Comparison of ENCODE assay signal across 28 cellular contexts in genomic region chr22:26735019-26735409, GRCh38.
DNase-seq lines count a peak whose midpoint lies in the region; FAIRE-seq and TF ChIP-seq lines count a peak whose summit lies in the region.
"Had no signal": no experiment of that assay in that cellular context is flagged by ENCODE, and none has a peak within 500 bp of the region (broad histone marks: within the 10 kb centered on the region; RNA-seq: fewer than 3 reads in every experiment).

No MANE protein-coding gene starts in this region.

- POLR2A ChIA-PET in H1 (lab: Charles Lee; ENCODE audit: partially characterized antibody), result no interaction called here

- CTCF ChIA-PET in H1 (lab: Charles Lee; ENCODE audit: partially characterized antibody), result interaction anchor here (1.1 to 3.3 kb wide), 3 partner anchors 9 to 61 kb away, joined by 3 to 12 read pairs (median 4); no protein-coding TSS in a partner anchor

- H4K91ac ChIP-seq in H1 (replicated peaks; ENCODE audit: insufficient read length, low read length), result no peak overlapping the region

- peaks cover 2% of the 10 kb centered on the region for H3K27me3 Mint-ChIP-seq in neural progenitor cell (ENCODE audit: insufficient read depth, low read depth)
- H3K27me3 Mint-ChIP-seq: CD4-positive, CD25-positive, alpha-beta regulatory T cell had no signal

- H3K9ac ChIP-seq in H1 (replicated peaks in 1 of 4; ENCODE audit: extremely low read depth in 1 of 4, low read depth in 3 of 4, low read length in 3 of 4), result no peak overlapping the region
- no peak overlapping the region for H3K9ac ChIP-seq in neural progenitor cell
- H3K9ac ChIP-seq: BLaER1, GM23248 had no signal

- no peaks in the 10 kb centered on the region for H3F3A ChIP-seq in neural progenitor cell (ENCODE audit: low read depth)

- H3K4me1 ChIP-seq in SJCRH30 (no peaks in the 10 kb centered on the region; the same call in 1 of the 2 replicates), H1 (replicated peaks in 1 of 4; ENCODE audit: control insufficient read depth in 3 of 4, insufficient read depth in 4 of 4, low read length in 3 of 4) (peaks cover 0 to 9% (median 1%) of the 10 kb centered on the region in 4 experiments; a peak in 3 of 7 replicates), left ventricle myocardium inferior (peaks cover 9% of the 10 kb centered on the region), neural progenitor cell (peaks cover 15% of the 10 kb centered on the region)
- H3K4me1 ChIP-seq: BLaER1, HAP-1 had no signal

- no peak overlapping the region for H3K4me3 ChIP-seq in SJCRH30
- no peak overlapping the region for H3K4me3 ChIP-seq in H1 (ENCODE audit: extremely low read depth in 1 of 4, insufficient read depth in 2 of 4, low read depth in 3 of 4, low read length in 4 of 4)
- H3K4me3 ChIP-seq in left ventricle myocardium inferior, result no peak overlapping the region
- no peak overlapping the region for H3K4me3 ChIP-seq in neural progenitor cell
- H3K4me3 ChIP-seq: BLaER1, GM23248, HAP-1 had no signal

- no peak overlapping the region for H3K4ac ChIP-seq in H1 (replicated peaks; ENCODE audit: insufficient read length, low read depth, low read length)

- H2AK5ac ChIP-seq in H1 (ENCODE audit: low read depth, low read length), result no peak overlapping the region

- peaks cover 12% of the 10 kb centered on the region for H3K9me3 Mint-ChIP-seq in neural progenitor cell
- H3K9me3 Mint-ChIP-seq: HFFc6 had no signal

- H3K9me3 ChIP-seq in SJCRH30 (replicated peaks), result no peaks in the 10 kb centered on the region
- H3K9me3 ChIP-seq in H1 (ENCODE audit: insufficient read depth in 2 of 2, low read depth in 1 of 2, low read length in 1 of 2), result no peaks in the 10 kb centered on the region
- no peaks in the 10 kb centered on the region for H3K9me3 ChIP-seq in left ventricle myocardium inferior (replicated peaks)
- H3K9me3 ChIP-seq in neural progenitor cell (ENCODE audit: low read depth), result no peaks in the 10 kb centered on the region
- H3K9me3 ChIP-seq: BLaER1, HAP-1 had no signal

- DNase-seq in SJCRH30, result peak; percentile 26 to 28
- DNase-seq in H1 (ENCODE audit: low read depth in 1 of 2, low spot score in 2 of 2), result no peak
- DNase-seq in left ventricle myocardium inferior, result peak; percentile 22
- DNase-seq in neural progenitor cell (ENCODE audit: low spot score), result no peak
- no peak for DNase-seq in stimulated activated CD4-positive, alpha-beta T cell treated with anti-CD3 and anti-CD28 coated beads, Interleukin-12 subunit alpha, Interleukin-12 subunit beta, amount 100 ng/mL, for 4 hours
- no peak for DNase-seq in GM13976 (ENCODE audit: low spot score)
- no peak for DNase-seq in cerebellar cortex (ENCODE audit: low spot score)
- DNase-seq in RKO (ENCODE audit: low spot score), result no peak
- DNase-seq: CD4-positive, CD25-positive, alpha-beta regulatory T cell; DMS153; DND-41; GM23248; HFFc6; Karpas-422; NCI-H1092; NCI-H1417 treated with DMSO at 0.1 percent for 48 hours; NCI-H1694 treated with DMSO at 0.1 percent for 48 hours; NCI-H2081; NCI-H2227 treated with DMSO at 0.1 percent for 48 hours; NCI-H69; SIG-M5 had no signal

- H3K36me3 ChIP-seq in SJCRH30 (no peaks in the 10 kb centered on the region), H1 (ENCODE audit: control insufficient read depth in 2 of 4, insufficient read depth in 4 of 4, low read length in 3 of 4) (no peaks in the 10 kb centered on the region), left ventricle myocardium inferior (peaks cover 5% of the 10 kb centered on the region), neural progenitor cell (no peaks in the 10 kb centered on the region)
- H3K36me3 ChIP-seq: HAP-1 had no signal

- TF ChIP-seq EP300 in H1 (IDR thresholded peaks at IDR 0.05; ENCODE audit: borderline replicate concordance in 1 of 2, low read depth in 2 of 2, low read length in 2 of 2), result no peak

- H4K8ac ChIP-seq in H1 (ENCODE audit: extremely low read depth, insufficient read depth, low read length), result no peak overlapping the region

- intact Hi-C loops in left ventricle myocardium inferior (cut with micrococcal nuclease), result no loop called here

- H3K23ac ChIP-seq in H1 (ENCODE audit: insufficient read length), result no peak overlapping the region

- no peak for TF ChIP-seq RAD21 in H1 (IDR thresholded peaks at IDR 0.05 in 1 of 2, conservative IDR thresholded peaks at IDR 0.05 in 1 of 2; ENCODE audit: low read depth in 2 of 2, low read length in 2 of 2)

- H3K36me3 Mint-ChIP-seq in neural progenitor cell, result peaks cover 12% of the 10 kb centered on the region

- H3K27ac ChIP-seq in SJCRH30, result no peak overlapping the region
- no peak overlapping the region for H3K27ac ChIP-seq in H1 (ENCODE audit: low read depth, low read length)
- H3K27ac ChIP-seq in left ventricle myocardium inferior (replicated peaks), result peak overlapping the region; percentile 44
- no peak overlapping the region for H3K27ac ChIP-seq in neural progenitor cell
- H3K27ac ChIP-seq: BLaER1, GM23248, RWPE1 had no signal

- H2BK12ac ChIP-seq in H1 (ENCODE audit: low read depth, low read length), result no peak overlapping the region

- H4K5ac ChIP-seq in H1 (ENCODE audit: insufficient read length, low read depth, low read length), result no peak overlapping the region

- 81% methylated on average over 3 of the region's 3 CpGs; no CpG with 5 or more reads in 1 of the 2 experiments for WGBS in H1 (ENCODE audit: extremely low coverage in 1 of 2, insufficient coverage in 1 of 2, insufficient read length in 1 of 2, insufficient replicate concordance in 2 of 2, low coverage in 1 of 2, low lambda C conversion rate in 2 of 2, missing lambda C conversion rate in 1 of 2), 2 experiments

- H3K27me3 ChIP-seq in SJCRH30, result no peaks in the 10 kb centered on the region
- H3K27me3 ChIP-seq in H1 (replicated peaks in 1 of 4; ENCODE audit: control insufficient read depth in 3 of 4, extremely low read depth in 1 of 4, insufficient read depth in 3 of 4, low read length in 3 of 4), result no peaks in the 10 kb centered on the region
- H3K27me3 ChIP-seq in left ventricle myocardium inferior (ENCODE audit: low read depth), result no peaks in the 10 kb centered on the region
- H3K27me3 ChIP-seq in neural progenitor cell, result no peaks in the 10 kb centered on the region
- H3K27me3 ChIP-seq: BLaER1 had no signal

- H2BK5ac ChIP-seq in H1 (ENCODE audit: low read depth, low read length), result no peak overlapping the region

- peak overlapping the region; percentile 48 for H3K27ac Mint-ChIP-seq in neural progenitor cell
- H3K27ac Mint-ChIP-seq: HFFc6 had no signal

- no peak overlapping the region for H2BK15ac ChIP-seq in H1 (ENCODE audit: low read length)

- H2AFZ ChIP-seq in H1 (ENCODE audit: low read length) (no peak overlapping the region), neural progenitor cell (replicated peaks) (no peak overlapping the region)
- H2AFZ ChIP-seq: GM23248 had no signal

- H3K18ac ChIP-seq in H1 (ENCODE audit: extremely low read depth, low read length), result no peak overlapping the region

- TF ChIP-seq CTCF in H1 (IDR thresholded peaks at IDR 0.05; ENCODE audit: control extremely low read depth in 1 of 3, insufficient read depth in 1 of 3, low read depth in 1 of 3, low read length in 3 of 3) (no peak), left ventricle myocardium inferior (IDR thresholded peaks at IDR 0.05; ENCODE audit: borderline replicate concordance) (no peak), neural progenitor cell (IDR thresholded peaks at IDR 0.05) (no peak), GM13976 (IDR thresholded peaks at IDR 0.05; ENCODE audit: borderline replicate concordance, control extremely low read depth, extremely low read depth, insufficient read depth, missing control alignments) (no peak)

- H3K4me1 Mint-ChIP-seq in neural progenitor cell, result peaks cover 15% of the 10 kb centered on the region

- H3K79me1 ChIP-seq in H1 (ENCODE audit: low read depth, low read length), result no peaks in the 10 kb centered on the region

- H3K23me2 ChIP-seq in H1 (ENCODE audit: low read depth, low read length), result no peaks in the 10 kb centered on the region; the same call in 1 of the 2 replicates

- in situ Hi-C loops in GM13976 (cut with MboI; ENCODE audit: low sequenced_read_pairs, unreplicated experiment), result no loop called here

- H3K4me3 Mint-ChIP-seq in neural progenitor cell, result no peak overlapping the region
- H3K4me3 Mint-ChIP-seq: CD4-positive, CD25-positive, alpha-beta regulatory T cell; HFFc6 had no signal

- no peak overlapping the region for H2BK120ac ChIP-seq in H1 (replicated peaks; ENCODE audit: low read depth, low read length)

- H3K79me2 ChIP-seq in H1 (ENCODE audit: control insufficient read depth in 1 of 2, insufficient read depth in 2 of 2, low read length in 2 of 2), result no peaks in the 10 kb centered on the region
- no peaks in the 10 kb centered on the region for H3K79me2 ChIP-seq in neural progenitor cell (ENCODE audit: low read depth)

- H3K4me2 ChIP-seq in H1 (ENCODE audit: insufficient read depth in 1 of 2, low read depth in 2 of 2, low read length in 2 of 2) (no peak overlapping the region), neural progenitor cell (no peak overlapping the region)
- H3K4me2 ChIP-seq: BLaER1 had no signal

- TF ChIP-seq POLR2A in H1 (IDR thresholded peaks at IDR 0.05; ENCODE audit: control extremely low read depth in 1 of 2, low read depth in 2 of 2, low read length in 2 of 2), result no peak

- no peak overlapping the region for H3K56ac ChIP-seq in H1 (replicated peaks; ENCODE audit: insufficient read length, low read depth, low read length)

- 0 out of 2 replicates have a peak overlapping the region, but pooled peaks have one; percentile 25 for H2BK20ac ChIP-seq in H1 (ENCODE audit: low read length)

- no peak for FAIRE-seq in H1 (lab: Jason Lieb, UNC)
- FAIRE-seq: A204.1, GM12892, GM19239, HepG2 had no signal

- peaks cover 0 to 1% of the 10 kb centered on the region in 2 experiments for H4K20me1 ChIP-seq in H1 (replicated peaks in 1 of 2; ENCODE audit: control insufficient read depth in 1 of 2, insufficient read depth in 2 of 2, low read length in 2 of 2)
- no peaks in the 10 kb centered on the region for H4K20me1 ChIP-seq in neural progenitor cell (ENCODE audit: low read depth)
- H4K20me1 ChIP-seq: BLaER1 had no signal

- no peak overlapping the region for H3K14ac ChIP-seq in H1 (ENCODE audit: insufficient read length)

TF ChIP-seq in H1, 55 proteins besides CTCF, POLR2A, EP300 and RAD21:
- TF ChIP-seq SP4 (IDR thresholded peaks at IDR 0.05; ENCODE audit: low read length), result no peak
- TF ChIP-seq, protein P1, sequence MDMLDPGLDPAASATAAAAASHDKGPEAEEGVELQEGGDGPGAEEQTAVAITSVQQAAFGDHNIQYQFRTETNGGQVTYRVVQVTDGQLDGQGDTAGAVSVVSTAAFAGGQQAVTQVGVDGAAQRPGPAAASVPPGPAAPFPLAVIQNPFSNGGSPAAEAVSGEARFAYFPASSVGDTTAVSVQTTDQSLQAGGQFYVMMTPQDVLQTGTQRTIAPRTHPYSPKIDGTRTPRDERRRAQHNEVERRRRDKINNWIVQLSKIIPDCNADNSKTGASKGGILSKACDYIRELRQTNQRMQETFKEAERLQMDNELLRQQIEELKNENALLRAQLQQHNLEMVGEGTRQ (IDR thresholded peaks at IDR 0.05; ENCODE audit: low read length), result no peak
- TF ChIP-seq KDM4A (IDR thresholded peaks at IDR 0.05; ENCODE audit: low read depth, low read length, severe bottlenecking), result no peak
- no peak for TF ChIP-seq POU5F1 (IDR thresholded peaks at IDR 0.05; ENCODE audit: low read depth, low read length)
- no peak for TF ChIP-seq TCF12 (IDR thresholded peaks at IDR 0.05; ENCODE audit: low read depth, low read length)
- no peak for TF ChIP-seq GTF2F1 (IDR thresholded peaks at IDR 0.05; ENCODE audit: borderline replicate concordance, low read depth, low read length)

Comparison
In these comparisons a context has a peak if more than half of its experiments do, and no peak if none do; other contexts are left out.
1. DNase-seq: peak in SJCRH30 (2 of 2) and left ventricle myocardium inferior (single experiment); none in H1 (0 of 2), neural progenitor cell (single experiment), stimulated activated CD4-positive, alpha-beta T cell treated with anti-CD3 and anti-CD28 coated beads, Interleukin-12 subunit alpha, Interleukin-12 subunit beta, amount 100 ng/mL, for 4 hours (single experiment), GM13976 (single experiment), cerebellar cortex (single experiment) and RKO (single experiment).